ENCODE assay signal across 9 cellular contexts in the genomic region with DNA sequence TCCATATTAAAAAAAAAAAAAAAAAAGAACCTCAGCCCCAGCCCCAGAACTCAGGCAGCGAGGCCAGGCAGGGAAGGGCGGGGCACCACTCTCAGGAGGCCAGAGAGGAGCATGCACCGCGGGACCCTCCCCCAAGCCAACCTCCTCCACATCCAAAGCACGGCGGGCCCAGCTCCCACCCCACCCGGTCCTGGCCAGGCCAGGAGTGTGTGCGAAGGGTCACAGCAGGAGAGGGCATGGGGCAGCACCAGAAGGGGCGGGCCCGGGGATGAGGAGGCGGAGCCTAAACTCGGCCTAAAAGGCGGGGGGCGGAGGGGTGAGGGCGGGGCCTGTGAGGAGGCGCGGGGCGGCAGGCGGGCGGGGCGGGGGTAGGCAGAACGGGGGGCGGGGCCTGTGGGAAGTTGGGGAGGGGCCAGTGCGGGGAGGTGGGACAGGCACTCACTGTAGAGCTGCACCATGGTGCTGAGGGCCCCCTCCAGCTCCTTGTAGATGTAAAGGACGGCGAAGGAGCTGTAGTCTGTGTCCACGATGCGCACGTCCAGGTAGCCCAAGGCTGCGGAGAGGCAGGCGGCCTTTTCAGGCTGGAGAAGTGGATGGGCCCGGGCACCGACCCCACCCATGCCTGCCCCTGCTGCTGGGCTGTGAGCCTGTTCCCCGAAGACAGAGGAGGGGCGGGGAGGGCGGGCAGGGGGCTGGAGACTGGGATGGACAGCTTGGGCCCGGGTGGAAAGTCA. TPM values are rescaled to one million over a fixed set of nuclear protein-coding genes. Genes with fewer than 3 reads are reported as not detected.
A peak's percentile ranks its signal among the peaks of the same experiment; 100 is the strongest.
DNase-seq lines count a peak whose midpoint lies in the region; ATAC-seq and TF ChIP-seq lines count a peak whose summit lies in the region.
"Had no signal": no experiment of that assay in that cellular context is flagged by ENCODE, and none has a peak within 500 bp of the region (broad histone marks: within the 10 kb centered on the region; RNA-seq: fewer than 3 reads in every experiment).

No MANE protein-coding gene starts in this region.

- no peaks in the 10 kb centered on the region for H3K36me3 Mint-ChIP-seq in T-helper 2 cell treated with Interferon-gamma antibody and Interleukin-4, amounts not matched to agents 5 μg/mL and 100 μg/mL, for 36 hours (ENCODE audit: low read depth)
- no peaks in the 10 kb centered on the region for H3K36me3 Mint-ChIP-seq in osteocyte (ENCODE audit: unreplicated experiment)

- TF ChIP-seq CTCF in osteocyte (IDR thresholded peaks at IDR 0.05), result no peak

- DNase-seq in NCI-H146 (lab: John Stamatoyannopoulos, UW) (peak; percentile 42), NCI-H146 treated with DMSO at 0.1 percent for 48 hours (lab: John Stamatoyannopoulos, UW; ENCODE audit: unreplicated experiment) (no peak), glomerular visceral epithelial cell (ENCODE audit: extremely low spot score) (peak; percentile 34), osteocyte (ENCODE audit: extremely low spot score, unreplicated experiment) (no peak), nucleus accumbens (lab: John Stamatoyannopoulos, UW) (no peak)
- DNase-seq in T-helper 2 cell treated with Interferon-gamma antibody and Interleukin-4, amounts not matched to agents 5 μg/mL and 100 μg/mL, for 36 hours (ENCODE audit: low spot score), result peak; percentile 30
- peak in 2 of 3 experiments; percentile 19 to 22 for DNase-seq in stimulated activated CD4-positive, alpha-beta T cell treated with anti-CD3 and anti-CD28 coated beads, TNF-alpha, amount 100 ng/mL, for 4 hours (ENCODE audit: low read depth in 3 of 3)

- peaks cover 4% of the 10 kb centered on the region for H3K27me3 Mint-ChIP-seq in T-helper 2 cell treated with Interferon-gamma antibody and Interleukin-4, amounts not matched to agents 5 μg/mL and 100 μg/mL, for 36 hours (ENCODE audit: low read depth)
- H3K27me3 Mint-ChIP-seq in osteocyte (ENCODE audit: unreplicated experiment), result peaks cover 5% of the 10 kb centered on the region

- H3K4me1 Mint-ChIP-seq in T-helper 2 cell treated with Interferon-gamma antibody and Interleukin-4, amounts not matched to agents 5 μg/mL and 100 μg/mL, for 36 hours (ENCODE audit: low read depth), result peaks cover 4% of the 10 kb centered on the region
- peaks cover 2% of the 10 kb centered on the region for H3K4me1 Mint-ChIP-seq in osteocyte (ENCODE audit: unreplicated experiment)

- H3K27ac Mint-ChIP-seq in T-helper 2 cell treated with Interferon-gamma antibody and Interleukin-4, amounts not matched to agents 5 μg/mL and 100 μg/mL, for 36 hours, result no peak overlapping the region
- H3K27ac Mint-ChIP-seq in osteocyte (ENCODE audit: unreplicated experiment), result no peak overlapping the region

- H3K9me3 Mint-ChIP-seq in T-helper 2 cell treated with Interferon-gamma antibody and Interleukin-4, amounts not matched to agents 5 μg/mL and 100 μg/mL, for 36 hours, result no peaks in the 10 kb centered on the region
- no peaks in the 10 kb centered on the region for H3K9me3 Mint-ChIP-seq in osteocyte (ENCODE audit: unreplicated experiment)

- ATAC-seq in GM21737 (IDR thresholded peaks at IDR 0.05; ENCODE audit: unreplicated experiment), result no peak

- no peak overlapping the region for H3K4me3 Mint-ChIP-seq in T-helper 2 cell treated with Interferon-gamma antibody and Interleukin-4, amounts not matched to agents 5 μg/mL and 100 μg/mL, for 36 hours
- no peak overlapping the region for H3K4me3 Mint-ChIP-seq in osteocyte (ENCODE audit: unreplicated experiment)

RNA-seq across cellular contexts. Expression of a gene that starts 1.2 kb away (rescaled TPM):
- not detected in 2 replicates for total RNA-seq in osteocyte
- total RNA-seq: epithelial cell of proximal tubule had no signal

RNA-seq across cellular contexts. Expression of a gene that starts 5.0 kb away (rescaled TPM):
- total RNA-seq in osteocyte, result not detected in 2 replicates
- total RNA-seq: epithelial cell of proximal tubule had no signal

RNA-seq across cellular contexts. Expression of a gene that starts 14.8 kb away (rescaled TPM):
- not detected in 2 replicates for total RNA-seq in osteocyte
- total RNA-seq: epithelial cell of proximal tubule had no signal

RNA-seq across cellular contexts. Expression of a gene that starts 20.3 kb away (rescaled TPM):
- not detected in 2 replicates for total RNA-seq in osteocyte
- total RNA-seq: epithelial cell of proximal tubule had no signal

RNA-seq across cellular contexts. Expression of a gene that starts 28.1 kb away (rescaled TPM):
- total RNA-seq in osteocyte, result 29.2 and 36.0 TPM in 2 replicates

Comparison
In these comparisons a context has a peak if more than half of its experiments do, and no peak if none do; other contexts are left out.
1. DNase-seq: peak in NCI-H146 (single experiment), T-helper 2 cell treated with Interferon-gamma antibody and Interleukin-4, amounts not matched to agents 5 μg/mL and 100 μg/mL, for 36 hours (single experiment), glomerular visceral epithelial cell (single experiment) and stimulated activated CD4-positive, alpha-beta T cell treated with anti-CD3 and anti-CD28 coated beads, TNF-alpha, amount 100 ng/mL, for 4 hours (2 of 3); none in NCI-H146 treated with DMSO at 0.1 percent for 48 hours (single experiment), osteocyte (single experiment) and nucleus accumbens (0 of 56).